In genomic region chr3:196511108-196511507, GRCh38 we compare ENCODE assay signal across 13 cellular contexts. TPM values are rescaled to one million over a fixed set of nuclear protein-coding genes. Genes with fewer than 3 reads are reported as not detected.
"Had no signal": no experiment of that assay in that cellular context is flagged by ENCODE, and none has a peak within 500 bp of the region (broad histone marks: within the 10 kb centered on the region; RNA-seq: fewer than 3 reads in every experiment).

No MANE protein-coding gene starts in this region.

RNA-seq across cellular contexts. Expression of gene SMCO1, which starts 4.0 kb away (rescaled TPM):
- total RNA-seq: activated B cell treated with CpG ODN at 0.5 μM for 24 hours; activated CD4-positive, alpha-beta memory T cell treated with anti-CD3 and anti-CD28 coated beads for 36 hours; activated CD4-positive, alpha-beta memory T cell treated with anti-CD3 and anti-CD28 coated beads, Interleukin-2, amount 10 ng/mL, durations not matched to agents 7 days and 5 days; activated CD4-positive, alpha-beta T cell treated with anti-CD3 and anti-CD28 coated beads for 36 hours; activated CD4-positive, alpha-beta T cell treated with anti-CD3 and anti-CD28 coated beads, Interleukin-2, amount 10 ng/mL, durations not matched to agents 24 days and 14 days; activated CD4-positive, alpha-beta T cell treated with anti-CD3 and anti-CD28 coated beads, Interleukin-2, amount 10 ng/mL, durations not matched to agents 7 days and 5 days; activated CD8-positive, alpha-beta memory T cell treated with anti-CD3 and anti-CD28 coated beads for 36 hours; activated CD8-positive, alpha-beta memory T cell treated with anti-CD3 and anti-CD28 coated beads, Interleukin-2, amount 10 ng/mL, durations not matched to agents 7 days and 5 days; activated CD8-positive, alpha-beta T cell treated with anti-CD3 and anti-CD28 coated beads for 36 hours; T-helper 1 cell treated with Interleukin-12 subunit alpha and Interleukin-12 subunit beta and Interleukin-4 antibody, amounts not matched to agents 30 ng/mL and 1 ng/mL, for 36 hours; T-helper 17 cell; T-helper 2 cell treated with Interferon-gamma antibody and Interleukin-4, amounts not matched to agents 100 ng/mL and 5 ng/mL, for 36 hours; WTC11 had no signal
